Comparison of ENCODE assay signal across 37 cellular contexts in genomic region chr17:74574489-74575142, GRCh38. TPM values are rescaled to one million over a fixed set of nuclear protein-coding genes. Genes with fewer than 3 reads are reported as not detected.
"Had no signal": no experiment of that assay in that cellular context is flagged by ENCODE, and none has a peak within 500 bp of the region (broad histone marks: within the 10 kb centered on the region; RNA-seq: fewer than 3 reads in every experiment).

No MANE protein-coding gene starts in this region.

- H3K27ac ChIP-seq: adrenal gland, ascending aorta, breast epithelium, esophagus muscularis mucosa, foreskin keratinocyte, gastrocnemius medialis had no signal

- ATAC-seq: activated CD4-positive, alpha-beta T cell treated with anti-CD3 and anti-CD28 coated beads for 36 hours; activated CD8-positive, alpha-beta memory T cell treated with anti-CD3 and anti-CD28 coated beads, Interleukin-2, amount 10 ng/mL, durations not matched to agents 7 days and 5 days; activated CD8-positive, alpha-beta T cell treated with anti-CD3 and anti-CD28 coated beads, Interleukin-2, amount 10 ng/mL, durations not matched to agents 7 days and 5 days; activated naive CD8-positive, alpha-beta T cell treated with anti-CD3 and anti-CD28 coated beads, Interleukin-2, amount 50 U/mL, for 24 hours; effector memory CD8-positive, alpha-beta T cell; foreskin keratinocyte; gastrocnemius medialis had no signal

- H3K9me3 Mint-ChIP-seq: activated CD4-positive, alpha-beta memory T cell treated with anti-CD3 and anti-CD28 coated beads for 36 hours; activated naive CD4-positive, alpha-beta T cell treated with anti-CD3 and anti-CD28 coated beads for 36 hours; activated naive CD4-positive, alpha-beta T cell treated with anti-CD3 and anti-CD28 coated beads, Interleukin-2, amount 50 U/mL, for 24 hours; activated naive CD8-positive, alpha-beta T cell treated with anti-CD3 and anti-CD28 coated beads for 36 hours; activated naive CD8-positive, alpha-beta T cell treated with anti-CD3 and anti-CD28 coated beads, Interleukin-2, amount 50 U/mL, for 24 hours; activated T-helper 1 cell treated with anti-CD3 and anti-CD28 coated beads, Interleukin-12 subunit alpha, Interleukin-12 subunit beta, Interleukin-2, Interleukin-4 antibody, amounts not matched to agents 30 ng/mL and 10 ng/mL and 1 ng/mL, durations not matched to agents 14 hours and 24 hours and 36 hours; activated T-helper 2 cell treated with anti-CD3 and anti-CD28 coated beads, Interferon-gamma antibody, Interleukin-2, Interleukin-4, amounts not matched to agents 10 μg/mL and 5 μg/mL and 100 μg/mL, durations not matched to agents 14 hours and 24 hours and 36 hours; central memory CD8-positive, alpha-beta T cell; effector memory CD8-positive, alpha-beta T cell had no signal

- H3K27me3 ChIP-seq: adrenal gland, ascending aorta had no signal

- H3K9me3 ChIP-seq: adrenal gland, ascending aorta, breast epithelium, esophagus muscularis mucosa, gastrocnemius medialis had no signal

- H3K4me1 ChIP-seq: ascending aorta, breast epithelium, esophagus muscularis mucosa, gastrocnemius medialis had no signal

- H3K27ac Mint-ChIP-seq: activated CD4-positive, alpha-beta memory T cell treated with anti-CD3 and anti-CD28 coated beads for 36 hours; activated CD4-positive, alpha-beta T cell treated with anti-CD3 and anti-CD28 coated beads for 36 hours; activated CD4-positive, alpha-beta T cell treated with anti-CD3 and anti-CD28 coated beads, Interleukin-2, amount 10 ng/mL, durations not matched to agents 24 days and 14 days; activated CD8-positive, alpha-beta memory T cell treated with anti-CD3 and anti-CD28 coated beads, Interleukin-2, amount 10 ng/mL, durations not matched to agents 7 days and 5 days; activated CD8-positive, alpha-beta T cell treated with anti-CD3 and anti-CD28 coated beads, Interleukin-2, amount 10 ng/mL, durations not matched to agents 7 days and 5 days; activated naive CD4-positive, alpha-beta T cell treated with anti-CD3 and anti-CD28 coated beads for 36 hours; activated naive CD4-positive, alpha-beta T cell treated with anti-CD3 and anti-CD28 coated beads, Interleukin-2, amount 50 U/mL, for 24 hours; activated naive CD8-positive, alpha-beta T cell treated with anti-CD3 and anti-CD28 coated beads for 36 hours; activated naive CD8-positive, alpha-beta T cell treated with anti-CD3 and anti-CD28 coated beads, Interleukin-2, amount 50 U/mL, for 24 hours; activated T-helper 1 cell treated with anti-CD3 and anti-CD28 coated beads, Interleukin-12 subunit alpha, Interleukin-12 subunit beta, Interleukin-2, Interleukin-4 antibody, amounts not matched to agents 30 ng/mL and 10 ng/mL and 1 ng/mL, durations not matched to agents 14 hours and 24 hours and 36 hours; activated T-helper 2 cell treated with anti-CD3 and anti-CD28 coated beads, Interferon-gamma antibody, Interleukin-2, Interleukin-4, amounts not matched to agents 10 μg/mL and 5 μg/mL and 100 μg/mL, durations not matched to agents 14 hours and 24 hours and 36 hours; brain; effector memory CD8-positive, alpha-beta T cell had no signal

- H3K36me3 ChIP-seq: adrenal gland, ascending aorta, breast epithelium, esophagus muscularis mucosa, gastrocnemius medialis had no signal

- H3K4me3 ChIP-seq: adrenal gland, ascending aorta, breast epithelium, esophagus muscularis mucosa, gastrocnemius medialis had no signal

- H3K4me3 Mint-ChIP-seq: activated CD4-positive, alpha-beta memory T cell treated with anti-CD3 and anti-CD28 coated beads for 36 hours; activated CD4-positive, alpha-beta T cell treated with anti-CD3 and anti-CD28 coated beads for 36 hours; activated CD4-positive, alpha-beta T cell treated with anti-CD3 and anti-CD28 coated beads, Interleukin-2, amount 10 ng/mL, durations not matched to agents 24 days and 14 days; activated CD8-positive, alpha-beta memory T cell treated with anti-CD3 and anti-CD28 coated beads, Interleukin-2, amount 10 ng/mL, durations not matched to agents 7 days and 5 days; activated CD8-positive, alpha-beta T cell treated with anti-CD3 and anti-CD28 coated beads, Interleukin-2, amount 10 ng/mL, durations not matched to agents 7 days and 5 days; activated naive CD4-positive, alpha-beta T cell treated with anti-CD3 and anti-CD28 coated beads for 36 hours; activated naive CD4-positive, alpha-beta T cell treated with anti-CD3 and anti-CD28 coated beads, Interleukin-2, amount 50 U/mL, for 24 hours; activated naive CD8-positive, alpha-beta T cell treated with anti-CD3 and anti-CD28 coated beads for 36 hours; activated naive CD8-positive, alpha-beta T cell treated with anti-CD3 and anti-CD28 coated beads, Interleukin-2, amount 50 U/mL, for 24 hours; activated T-helper 1 cell treated with anti-CD3 and anti-CD28 coated beads, Interleukin-12 subunit alpha, Interleukin-12 subunit beta, Interleukin-2, Interleukin-4 antibody, amounts not matched to agents 30 ng/mL and 10 ng/mL and 1 ng/mL, durations not matched to agents 14 hours and 24 hours and 36 hours; brain; central memory CD8-positive, alpha-beta T cell; effector memory CD8-positive, alpha-beta T cell had no signal

- H3K27me3 Mint-ChIP-seq: activated naive CD4-positive, alpha-beta T cell treated with anti-CD3 and anti-CD28 coated beads, Interleukin-2, amount 50 U/mL, for 24 hours had no signal

- H3K36me3 Mint-ChIP-seq: activated CD4-positive, alpha-beta memory T cell treated with anti-CD3 and anti-CD28 coated beads for 36 hours; activated CD8-positive, alpha-beta memory T cell treated with anti-CD3 and anti-CD28 coated beads, Interleukin-2, amount 10 ng/mL, durations not matched to agents 7 days and 5 days; activated naive CD8-positive, alpha-beta T cell treated with anti-CD3 and anti-CD28 coated beads for 36 hours; brain had no signal

- H3K4me1 Mint-ChIP-seq: brain had no signal

- DNase-seq: activated CD4-positive, alpha-beta memory T cell treated with anti-CD3 and anti-CD28 coated beads for 36 hours; activated CD4-positive, alpha-beta T cell treated with anti-CD3 and anti-CD28 coated beads for 36 hours; activated CD4-positive, alpha-beta T cell treated with anti-CD3 and anti-CD28 coated beads, Interleukin-2, amount 10 ng/mL, durations not matched to agents 24 days and 14 days; activated CD4-positive, CD25-positive, alpha-beta regulatory T cell; activated CD4-positive, CD25-positive, alpha-beta regulatory T cell treated with anti-CD3 and anti-CD28 coated beads, Interleukin-2, amount 50 U/mL, for 72 hours; activated CD8-positive, alpha-beta memory T cell treated with anti-CD3 and anti-CD28 coated beads, Interleukin-2, amount 10 ng/mL, durations not matched to agents 7 days and 5 days; activated CD8-positive, alpha-beta memory T cell treated with anti-CD3 and anti-CD28 coated beads, Interleukin-2, amount 50 U/mL, for 4 hours; activated CD8-positive, alpha-beta T cell treated with anti-CD3 and anti-CD28 coated beads, Interleukin-2, amount 10 ng/mL, durations not matched to agents 7 days and 5 days; activated effector memory CD4-positive, alpha-beta T cell treated with anti-CD3 and anti-CD28 coated beads, Interleukin-2, amount 50 U/mL, for 16 hours; activated naive CD4-positive, alpha-beta T cell treated with anti-CD3 and anti-CD28 coated beads for 36 hours; activated naive CD8-positive, alpha-beta T cell treated with anti-CD3 and anti-CD28 coated beads for 36 hours; activated naive CD8-positive, alpha-beta T cell treated with anti-CD3 and anti-CD28 coated beads, Interleukin-2, amount 50 U/mL, for 24 hours; activated T-cell treated with anti-CD3 and anti-CD28 coated beads, Interleukin-2, amount 50 U/mL, for 1 hour; activated T-cell treated with anti-CD3 and anti-CD28 coated beads, Interleukin-2, amount 50 U/mL, for 48 hours; adrenal gland; amygdala; cortex of kidney; dermis blood vessel endothelial cell; effector CD4-positive, alpha-beta T cell; effector memory CD8-positive, alpha-beta T cell; erythroblast; foreskin keratinocyte; gastrocnemius medialis; T-helper 2 cell had no signal

RNA-seq across cellular contexts. Expression of gene CD300H, which starts 7.3 kb away (rescaled TPM):
- total RNA-seq: activated CD4-positive, alpha-beta memory T cell treated with anti-CD3 and anti-CD28 coated beads for 36 hours; activated CD4-positive, alpha-beta T cell treated with anti-CD3 and anti-CD28 coated beads for 36 hours; activated CD4-positive, alpha-beta T cell treated with anti-CD3 and anti-CD28 coated beads, Interleukin-2, amount 10 ng/mL, durations not matched to agents 24 days and 14 days; activated CD8-positive, alpha-beta memory T cell treated with anti-CD3 and anti-CD28 coated beads for 36 hours; activated CD8-positive, alpha-beta memory T cell treated with anti-CD3 and anti-CD28 coated beads, Interleukin-2, amount 10 ng/mL, durations not matched to agents 7 days and 5 days; activated CD8-positive, alpha-beta T cell treated with anti-CD3 and anti-CD28 coated beads, Interleukin-2, amount 10 ng/mL, durations not matched to agents 7 days and 5 days; activated naive CD4-positive, alpha-beta T cell treated with anti-CD3 and anti-CD28 coated beads for 36 hours; activated naive CD8-positive, alpha-beta T cell treated with anti-CD3 and anti-CD28 coated beads for 36 hours; activated T-helper 1 cell treated with anti-CD3 and anti-CD28 coated beads, Interleukin-12 subunit alpha, Interleukin-12 subunit beta, Interleukin-2, Interleukin-4 antibody, amounts not matched to agents 30 ng/mL and 10 ng/mL and 1 ng/mL, durations not matched to agents 14 hours and 24 hours and 36 hours; activated T-helper 2 cell treated with anti-CD3 and anti-CD28 coated beads, Interferon-gamma antibody, Interleukin-2, Interleukin-4, amounts not matched to agents 10 μg/mL and 5 μg/mL and 100 μg/mL, durations not matched to agents 14 hours and 24 hours and 36 hours; adrenal gland; ascending aorta; cardiac septum; cerebellum; dermis blood vessel endothelial cell; esophagus muscularis mucosa; foreskin keratinocyte; gastrocnemius medialis; glomerular endothelial cell; T-helper 1 cell treated with Interleukin-12 subunit alpha and Interleukin-12 subunit beta and Interleukin-4 antibody, amounts not matched to agents 30 ng/mL and 1 ng/mL, for 36 hours had no signal
- polyA plus RNA-seq: adrenal gland, foreskin keratinocyte had no signal

RNA-seq across cellular contexts. Expression of gene CD300LD, which starts 17.5 kb away (rescaled TPM):
- total RNA-seq: activated CD4-positive, alpha-beta memory T cell treated with anti-CD3 and anti-CD28 coated beads for 36 hours; activated CD4-positive, alpha-beta T cell treated with anti-CD3 and anti-CD28 coated beads, Interleukin-2, amount 10 ng/mL, durations not matched to agents 24 days and 14 days; activated CD8-positive, alpha-beta memory T cell treated with anti-CD3 and anti-CD28 coated beads for 36 hours; activated CD8-positive, alpha-beta memory T cell treated with anti-CD3 and anti-CD28 coated beads, Interleukin-2, amount 10 ng/mL, durations not matched to agents 7 days and 5 days; activated CD8-positive, alpha-beta T cell treated with anti-CD3 and anti-CD28 coated beads, Interleukin-2, amount 10 ng/mL, durations not matched to agents 7 days and 5 days; activated naive CD4-positive, alpha-beta T cell treated with anti-CD3 and anti-CD28 coated beads for 36 hours; activated naive CD8-positive, alpha-beta T cell treated with anti-CD3 and anti-CD28 coated beads for 36 hours; activated T-helper 1 cell treated with anti-CD3 and anti-CD28 coated beads, Interleukin-12 subunit alpha, Interleukin-12 subunit beta, Interleukin-2, Interleukin-4 antibody, amounts not matched to agents 30 ng/mL and 10 ng/mL and 1 ng/mL, durations not matched to agents 14 hours and 24 hours and 36 hours; activated T-helper 2 cell treated with anti-CD3 and anti-CD28 coated beads, Interferon-gamma antibody, Interleukin-2, Interleukin-4, amounts not matched to agents 10 μg/mL and 5 μg/mL and 100 μg/mL, durations not matched to agents 14 hours and 24 hours and 36 hours; adrenal gland; ascending aorta; breast epithelium; cardiac septum; cerebellum; dermis blood vessel endothelial cell; esophagus muscularis mucosa; foreskin keratinocyte; gastrocnemius medialis; glomerular endothelial cell; T-helper 1 cell treated with Interleukin-12 subunit alpha and Interleukin-12 subunit beta and Interleukin-4 antibody, amounts not matched to agents 30 ng/mL and 1 ng/mL, for 36 hours had no signal
- polyA plus RNA-seq: adrenal gland, foreskin keratinocyte had no signal

RNA-seq across cellular contexts. Expression of gene CD300C, which starts 28.7 kb away (rescaled TPM):
- total RNA-seq: activated CD4-positive, alpha-beta T cell treated with anti-CD3 and anti-CD28 coated beads for 36 hours; activated CD8-positive, alpha-beta memory T cell treated with anti-CD3 and anti-CD28 coated beads for 36 hours; activated naive CD4-positive, alpha-beta T cell treated with anti-CD3 and anti-CD28 coated beads for 36 hours; activated naive CD8-positive, alpha-beta T cell treated with anti-CD3 and anti-CD28 coated beads for 36 hours; activated T-helper 2 cell treated with anti-CD3 and anti-CD28 coated beads, Interferon-gamma antibody, Interleukin-2, Interleukin-4, amounts not matched to agents 10 μg/mL and 5 μg/mL and 100 μg/mL, durations not matched to agents 14 hours and 24 hours and 36 hours; ascending aorta; cerebellum; dermis blood vessel endothelial cell; foreskin keratinocyte; glomerular endothelial cell had no signal
- polyA plus RNA-seq: foreskin keratinocyte had no signal

RNA-seq across cellular contexts. Expression of gene CD300LB, which starts 43.3 kb away (rescaled TPM):
- total RNA-seq: activated CD4-positive, alpha-beta memory T cell treated with anti-CD3 and anti-CD28 coated beads for 36 hours; activated CD4-positive, alpha-beta T cell treated with anti-CD3 and anti-CD28 coated beads for 36 hours; activated CD4-positive, alpha-beta T cell treated with anti-CD3 and anti-CD28 coated beads, Interleukin-2, amount 10 ng/mL, durations not matched to agents 24 days and 14 days; activated CD8-positive, alpha-beta memory T cell treated with anti-CD3 and anti-CD28 coated beads for 36 hours; activated CD8-positive, alpha-beta memory T cell treated with anti-CD3 and anti-CD28 coated beads, Interleukin-2, amount 10 ng/mL, durations not matched to agents 7 days and 5 days; activated CD8-positive, alpha-beta T cell treated with anti-CD3 and anti-CD28 coated beads, Interleukin-2, amount 10 ng/mL, durations not matched to agents 7 days and 5 days; activated naive CD4-positive, alpha-beta T cell treated with anti-CD3 and anti-CD28 coated beads for 36 hours; activated naive CD8-positive, alpha-beta T cell treated with anti-CD3 and anti-CD28 coated beads for 36 hours; activated T-helper 1 cell treated with anti-CD3 and anti-CD28 coated beads, Interleukin-12 subunit alpha, Interleukin-12 subunit beta, Interleukin-2, Interleukin-4 antibody, amounts not matched to agents 30 ng/mL and 10 ng/mL and 1 ng/mL, durations not matched to agents 14 hours and 24 hours and 36 hours; activated T-helper 2 cell treated with anti-CD3 and anti-CD28 coated beads, Interferon-gamma antibody, Interleukin-2, Interleukin-4, amounts not matched to agents 10 μg/mL and 5 μg/mL and 100 μg/mL, durations not matched to agents 14 hours and 24 hours and 36 hours; ascending aorta; cardiac septum; cerebellum; dermis blood vessel endothelial cell; foreskin keratinocyte; glomerular endothelial cell; T-helper 1 cell treated with Interleukin-12 subunit alpha and Interleukin-12 subunit beta and Interleukin-4 antibody, amounts not matched to agents 30 ng/mL and 1 ng/mL, for 36 hours had no signal
- polyA plus RNA-seq: foreskin keratinocyte had no signal

RNA-seq across cellular contexts. Expression of gene CD300E, which starts 48.9 kb away (rescaled TPM):
- total RNA-seq: activated CD4-positive, alpha-beta memory T cell treated with anti-CD3 and anti-CD28 coated beads for 36 hours; activated CD4-positive, alpha-beta T cell treated with anti-CD3 and anti-CD28 coated beads for 36 hours; activated CD4-positive, alpha-beta T cell treated with anti-CD3 and anti-CD28 coated beads, Interleukin-2, amount 10 ng/mL, durations not matched to agents 24 days and 14 days; activated CD8-positive, alpha-beta memory T cell treated with anti-CD3 and anti-CD28 coated beads for 36 hours; activated CD8-positive, alpha-beta memory T cell treated with anti-CD3 and anti-CD28 coated beads, Interleukin-2, amount 10 ng/mL, durations not matched to agents 7 days and 5 days; activated CD8-positive, alpha-beta T cell treated with anti-CD3 and anti-CD28 coated beads, Interleukin-2, amount 10 ng/mL, durations not matched to agents 7 days and 5 days; activated naive CD4-positive, alpha-beta T cell treated with anti-CD3 and anti-CD28 coated beads for 36 hours; activated naive CD8-positive, alpha-beta T cell treated with anti-CD3 and anti-CD28 coated beads for 36 hours; activated T-helper 1 cell treated with anti-CD3 and anti-CD28 coated beads, Interleukin-12 subunit alpha, Interleukin-12 subunit beta, Interleukin-2, Interleukin-4 antibody, amounts not matched to agents 30 ng/mL and 10 ng/mL and 1 ng/mL, durations not matched to agents 14 hours and 24 hours and 36 hours; activated T-helper 2 cell treated with anti-CD3 and anti-CD28 coated beads, Interferon-gamma antibody, Interleukin-2, Interleukin-4, amounts not matched to agents 10 μg/mL and 5 μg/mL and 100 μg/mL, durations not matched to agents 14 hours and 24 hours and 36 hours; cerebellum; dermis blood vessel endothelial cell; foreskin keratinocyte; glomerular endothelial cell; T-helper 1 cell treated with Interleukin-12 subunit alpha and Interleukin-12 subunit beta and Interleukin-4 antibody, amounts not matched to agents 30 ng/mL and 1 ng/mL, for 36 hours had no signal
- polyA plus RNA-seq: foreskin keratinocyte had no signal
